23 cellular contexts compared by ENCODE assay signal in genomic region chr7:47303014-47303694, GRCh38.
DNase-seq lines count a peak whose midpoint lies in the region; ATAC-seq and TF ChIP-seq lines count a peak whose summit lies in the region.
"Had no signal": no experiment of that assay in that cellular context is flagged by ENCODE, and none has a peak within 500 bp of the region (broad histone marks: within the 10 kb centered on the region; RNA-seq: fewer than 3 reads in every experiment).

No MANE protein-coding gene starts in this region.

- H3K27me3 ChIP-seq in layer of hippocampus (ENCODE audit: control insufficient read depth, insufficient read depth, low read length): peaks cover 3% of the 10 kb centered on the region
- no peaks in the 10 kb centered on the region for H3K27me3 ChIP-seq in parathyroid adenoma (ENCODE audit: control insufficient read depth, insufficient read depth, low read length)
- H3K27me3 ChIP-seq in spleen (replicated peaks in 1 of 7): no peaks in the 10 kb centered on the region
- H3K27me3 ChIP-seq: SJSA1 had no signal

- no peak for TF ChIP-seq POLR2A in spleen (IDR thresholded peaks at IDR 0.05)

- H3K4me3 ChIP-seq in parathyroid adenoma (ENCODE audit: low read depth, low read length) (no peak overlapping the region), spleen (no peak overlapping the region)
- H3K4me3 ChIP-seq: SJSA1 had no signal

- peak overlapping the region; percentile 32 for H3K4me2 ChIP-seq in parathyroid adenoma (ENCODE audit: low read length)

- no peak for TF ChIP-seq CTCF in parathyroid adenoma (IDR thresholded peaks at IDR 0.05)
- no peak for TF ChIP-seq CTCF in spleen (IDR thresholded peaks at IDR 0.05 in 8 of 11, conservative IDR thresholded peaks at IDR 0.05 in 3 of 11)

- H3K79me2 ChIP-seq in parathyroid adenoma: no peaks in the 10 kb centered on the region

- peaks cover 33% of the 10 kb centered on the region for H3K4me1 ChIP-seq in parathyroid adenoma
- H3K4me1 ChIP-seq in spleen: no peaks in the 10 kb centered on the region
- H3K4me1 ChIP-seq: SJSA1 had no signal

- H3K27ac ChIP-seq in cingulate gyrus (ENCODE audit: low read depth, low read length): peak overlapping the region; percentile 69
- peak overlapping the region; percentile 79 for H3K27ac ChIP-seq in layer of hippocampus (ENCODE audit: low read depth, low read length)
- peak overlapping the region; percentile 80 for H3K27ac ChIP-seq in parathyroid adenoma
- H3K27ac ChIP-seq in spleen: peak overlapping the region in 4 of 8 donors; percentile 6 to 22 (median 13)
- H3K27ac ChIP-seq: C4-2B, SJSA1 had no signal

- no peak for ATAC-seq in HG03460 (IDR thresholded peaks at IDR 0.05; ENCODE audit: unreplicated experiment)
- ATAC-seq: activated CD4-positive, alpha-beta T cell treated with anti-CD3 and anti-CD28 coated beads for 36 hours; activated CD8-positive, alpha-beta T cell treated with anti-CD3 and anti-CD28 coated beads for 36 hours; effector memory CD8-positive, alpha-beta T cell; naive thymus-derived CD8-positive, alpha-beta T cell; stimulated activated naive CD8-positive, alpha-beta T cell treated with anti-CD3 and anti-CD28 coated beads, Interleukin-15, amount 100 ng/mL, for 72 hours had no signal

- intact Hi-C loops in spleen (cut with DNase I; ENCODE audit: low total_unique reads): no loop called here

- no peak for DNase-seq in activated T-cell treated with anti-CD3 and anti-CD28 coated beads, Interleukin-2, amount 50 U/mL, for 48 hours
- DNase-seq in SHP77 treated with DMSO at 0.1 percent for 48 hours (lab: John Stamatoyannopoulos, UW) (no peak), spleen (no peak)
- DNase-seq: activated CD4-positive, alpha-beta T cell treated with anti-CD3 and anti-CD28 coated beads for 36 hours; activated CD8-positive, alpha-beta T cell treated with anti-CD3 and anti-CD28 coated beads for 36 hours; activated naive CD4-positive, alpha-beta T cell treated with anti-CD3 and anti-CD28 coated beads, Interleukin-2, amount 50 U/mL, for 16 hours; COR-L47; DMS53; effector memory CD8-positive, alpha-beta T cell; erythroblast; naive thymus-derived CD8-positive, alpha-beta T cell; NCI-H1048; NCI-H2107; NCI-H345; stimulated activated CD8-positive, alpha-beta memory T cell treated with anti-CD3 and anti-CD28 coated beads, Interleukin-4, amount 100 ng/mL, for 48 hours; stimulated activated naive CD8-positive, alpha-beta T cell treated with anti-CD3 and anti-CD28 coated beads, Interleukin-15, amount 100 ng/mL, for 72 hours; T-helper 9 cell had no signal

- H3K9ac ChIP-seq in parathyroid adenoma: no peak overlapping the region

- 92 to 95% (median 93%) methylated on average over 19 to 30 of the region's 30 CpGs for WGBS in spleen, 5 donors

- H3K9me3 ChIP-seq in parathyroid adenoma (ENCODE audit: control insufficient read depth, low read length): no peaks in the 10 kb centered on the region
- peaks cover 0 to 1% (median 0%) of the 10 kb centered on the region in 8 donors for H3K9me3 ChIP-seq in spleen
- H3K9me3 ChIP-seq: SJSA1 had no signal

- H3K36me3 ChIP-seq in parathyroid adenoma (ENCODE audit: control insufficient read depth, insufficient read depth, low read length): no peaks in the 10 kb centered on the region
- H3K36me3 ChIP-seq in spleen: peaks cover 0 to 74% (median 55%) of the 10 kb centered on the region in 6 donors

- peak overlapping the region; percentile 12 for H2AFZ ChIP-seq in parathyroid adenoma
